31 cellular contexts compared by ENCODE assay signal in genomic region chr12:88756153-88756552, GRCh38.
"Had no signal": no experiment of that assay in that cellular context is flagged by ENCODE, and none has a peak within 500 bp of the region (broad histone marks: within the 10 kb centered on the region; RNA-seq: fewer than 3 reads in every experiment).

No MANE protein-coding gene starts in this region.

- H3K9me3 Mint-ChIP-seq: activated CD4-positive, alpha-beta T cell treated with anti-CD3 and anti-CD28 coated beads, Interleukin-2, amount 10 ng/mL, durations not matched to agents 24 days and 14 days; activated CD8-positive, alpha-beta T cell treated with anti-CD3 and anti-CD28 coated beads for 36 hours; activated naive CD8-positive, alpha-beta T cell treated with anti-CD3 and anti-CD28 coated beads for 36 hours; activated T-helper 17 cell treated with anti-CD3 and anti-CD28 coated beads, Interleukin-2, amount 50 U/mL, for 72 hours had no signal

- H3K9me3 ChIP-seq: ascending aorta, SJSA1 had no signal

- H3K27me3 Mint-ChIP-seq: activated CD4-positive, alpha-beta T cell treated with anti-CD3 and anti-CD28 coated beads, Interleukin-2, amount 10 ng/mL, durations not matched to agents 24 days and 14 days; activated naive CD8-positive, alpha-beta T cell treated with anti-CD3 and anti-CD28 coated beads for 36 hours; central memory CD8-positive, alpha-beta T cell had no signal

- H3K36me3 ChIP-seq: ascending aorta, cardiac muscle cell, SJSA1, WERI-Rb-1 had no signal

- H3K27me3 ChIP-seq: ascending aorta, cardiac muscle cell, SJSA1 had no signal

- H3K4me3 Mint-ChIP-seq: activated CD4-positive, alpha-beta T cell treated with anti-CD3 and anti-CD28 coated beads, Interleukin-2, amount 10 ng/mL, durations not matched to agents 24 days and 14 days; activated CD8-positive, alpha-beta T cell treated with anti-CD3 and anti-CD28 coated beads for 36 hours; activated naive CD8-positive, alpha-beta T cell treated with anti-CD3 and anti-CD28 coated beads for 36 hours; activated T-cell treated with anti-CD3 and anti-CD28 coated beads, Interleukin-2, amount 50 U/mL, for 72 hours; activated T-helper 17 cell treated with anti-CD3 and anti-CD28 coated beads, Interleukin-2, amount 50 U/mL, for 72 hours; central memory CD8-positive, alpha-beta T cell had no signal

- H3K4me1 Mint-ChIP-seq: activated CD4-positive, alpha-beta T cell treated with anti-CD3 and anti-CD28 coated beads, Interleukin-2, amount 10 ng/mL, durations not matched to agents 24 days and 14 days; activated naive CD8-positive, alpha-beta T cell treated with anti-CD3 and anti-CD28 coated beads for 36 hours; activated T-helper 17 cell treated with anti-CD3 and anti-CD28 coated beads, Interleukin-2, amount 50 U/mL, for 72 hours; central memory CD8-positive, alpha-beta T cell had no signal

- H3K27ac Mint-ChIP-seq: activated CD4-positive, alpha-beta T cell treated with anti-CD3 and anti-CD28 coated beads, Interleukin-2, amount 10 ng/mL, durations not matched to agents 24 days and 14 days; activated CD8-positive, alpha-beta T cell treated with anti-CD3 and anti-CD28 coated beads for 36 hours; activated naive CD8-positive, alpha-beta T cell treated with anti-CD3 and anti-CD28 coated beads for 36 hours; activated T-cell treated with anti-CD3 and anti-CD28 coated beads, Interleukin-2, amount 50 U/mL, for 72 hours; activated T-helper 17 cell treated with anti-CD3 and anti-CD28 coated beads, Interleukin-2, amount 50 U/mL, for 72 hours had no signal

- H3K4me1 ChIP-seq: ascending aorta, SJSA1 had no signal

- ATAC-seq: activated CD8-positive, alpha-beta T cell treated with anti-CD3 and anti-CD28 coated beads for 36 hours; activated T-cell treated with anti-CD3 and anti-CD28 coated beads, Interleukin-2, amount 50 U/mL, for 72 hours; activated T-helper 17 cell treated with anti-CD3 and anti-CD28 coated beads, Interleukin-2, amount 50 U/mL, for 72 hours; K562; Panc1 had no signal

- H3K36me3 Mint-ChIP-seq: activated naive CD8-positive, alpha-beta T cell treated with anti-CD3 and anti-CD28 coated beads for 36 hours had no signal

- H3K4me3 ChIP-seq: ascending aorta, cardiac muscle cell, K562, SJSA1 had no signal

- DNase-seq: activated CD4-positive, alpha-beta T cell treated with anti-CD3 and anti-CD28 coated beads, Interleukin-2, amount 10 ng/mL, durations not matched to agents 24 days and 14 days; activated CD4-positive, alpha-beta T cell treated with anti-CD3 and anti-CD28 coated beads, Interleukin-2, amount 50 U/mL, for 4 hours; activated CD4-positive, CD25-positive, alpha-beta regulatory T cell; activated CD8-positive, alpha-beta T cell treated with anti-CD3 and anti-CD28 coated beads for 36 hours; activated effector memory CD4-positive, alpha-beta T cell treated with anti-CD3 and anti-CD28 coated beads, Interleukin-2, amount 50 U/mL, for 16 hours; activated naive CD4-positive, alpha-beta T cell; activated naive CD4-positive, alpha-beta T cell treated with anti-CD3 and anti-CD28 coated beads, Interleukin-2, amount 50 U/mL, for 16 hours; activated naive CD8-positive, alpha-beta T cell treated with anti-CD3 and anti-CD28 coated beads for 36 hours; activated T-cell treated with anti-CD3 and anti-CD28 coated beads, Interleukin-2, amount 50 U/mL, for 1 hour; activated T-cell treated with anti-CD3 and anti-CD28 coated beads, Interleukin-2, amount 50 U/mL, for 72 hours; amygdala; NCI-H1105; NCI-H1417 treated with DMSO at 0.1 percent for 48 hours; NCI-H187 treated with DMSO at 0.1 percent for 48 hours; NCI-H2081; NCI-H2171 treated with DMSO at 0.1 percent for 48 hours; NCI-H345; NCI-H524 treated with DMSO at 0.1 percent for 48 hours; RPMI8226; SHP77 treated with DMSO at 0.1 percent for 48 hours; SW 1271; T-helper 1 cell; T1000; WERI-Rb-1 had no signal

- H3K27ac ChIP-seq: ascending aorta, cardiac muscle cell, SJSA1, WERI-Rb-1 had no signal
